In genomic region chr9:101562966-101563365, GRCh38 we compare ENCODE assay signal across 32 cellular contexts. TPM values are rescaled to one million over a fixed set of nuclear protein-coding genes. Genes with fewer than 3 reads are reported as not detected.
"Had no signal": no experiment of that assay in that cellular context is flagged by ENCODE, and none has a peak within 500 bp of the region (broad histone marks: within the 10 kb centered on the region; RNA-seq: fewer than 3 reads in every experiment).

No MANE protein-coding gene starts in this region.

- H3K27ac ChIP-seq: colonic mucosa, epithelial cell of prostate, gastrocnemius medialis, psoas muscle, sigmoid colon, skin epidermis, spleen, thoracic aorta, tibial nerve, upper lobe of left lung had no signal

- ATAC-seq: esophagus mucosa; gastrocnemius medialis; left lobe of liver; mucosa of descending colon; naive thymus-derived CD4-positive, alpha-beta T cell; psoas muscle; right cardiac atrium; stimulated activated memory B cell treated with anti-CD40 and anti-IgM and Interleukin-4, amounts not matched to agents 10 μg/mL and 1 μg/mL and 100 μg/mL, for 72 hours; stimulated activated naive CD8-positive, alpha-beta T cell treated with anti-CD3 and anti-CD28 coated beads, Interleukin-15, Interleukin-2, amounts not matched to agents 100 U/mL and 50 U/mL, for 24 hours had no signal

- H3K4me1 ChIP-seq: colonic mucosa, gastrocnemius medialis, psoas muscle, sigmoid colon, spleen, tibial nerve, upper lobe of left lung had no signal

- H3K27me3 ChIP-seq: colonic mucosa, gastrocnemius medialis, sigmoid colon, spleen, tibial nerve, upper lobe of left lung had no signal

- H3K9me3 ChIP-seq: colonic mucosa, mucosa of descending colon, psoas muscle, sigmoid colon, thoracic aorta, upper lobe of left lung had no signal

- DNase-seq: colonic mucosa; effector CD8-positive, alpha-beta T cell; endodermal cell; gastrocnemius medialis; head of caudate nucleus; kidney; mucosa of descending colon; naive thymus-derived CD4-positive, alpha-beta T cell; nephron progenitor cell; nucleus accumbens; posterior cingulate gyrus; psoas muscle; right cardiac atrium; sigmoid colon; spleen; stimulated activated CD4-positive, alpha-beta T cell treated with anti-CD3 and anti-CD28 coated beads, Interleukin-4, amount 100 ng/mL, for 4 hours; stimulated activated naive CD8-positive, alpha-beta T cell treated with anti-CD3 and anti-CD28 coated beads, Interleukin-15, Interleukin-2, amounts not matched to agents 100 U/mL and 50 U/mL, for 24 hours; upper lobe of left lung had no signal

- H3K4me3 ChIP-seq: colonic mucosa, gastrocnemius medialis, lung, mucosa of descending colon, psoas muscle, sigmoid colon, skin epidermis, spleen, thoracic aorta, tibial nerve, upper lobe of left lung had no signal

RNA-seq across cellular contexts. Expression of gene PPP3R2, which starts 31.8 kb away (rescaled TPM):
- total RNA-seq: colonic mucosa; endodermal cell; esophagus mucosa; fibroblast of lung; fibroblast of villous mesenchyme; gastrocnemius medialis; glomerular endothelial cell; kidney; left lobe of liver; lung; mucosa of descending colon; naive thymus-derived CD4-positive, alpha-beta T cell; osteocyte; psoas muscle; renal cortical epithelial cell; right cardiac atrium; sigmoid colon; thoracic aorta; tibial nerve; upper lobe of left lung had no signal
- polyA plus RNA-seq: fibroblast of lung; liver; lung; naive thymus-derived CD4-positive, alpha-beta T cell; psoas muscle; right cardiac atrium; spleen had no signal
